Comparison of ENCODE assay signal across 1 cellular context in the genomic region with DNA sequence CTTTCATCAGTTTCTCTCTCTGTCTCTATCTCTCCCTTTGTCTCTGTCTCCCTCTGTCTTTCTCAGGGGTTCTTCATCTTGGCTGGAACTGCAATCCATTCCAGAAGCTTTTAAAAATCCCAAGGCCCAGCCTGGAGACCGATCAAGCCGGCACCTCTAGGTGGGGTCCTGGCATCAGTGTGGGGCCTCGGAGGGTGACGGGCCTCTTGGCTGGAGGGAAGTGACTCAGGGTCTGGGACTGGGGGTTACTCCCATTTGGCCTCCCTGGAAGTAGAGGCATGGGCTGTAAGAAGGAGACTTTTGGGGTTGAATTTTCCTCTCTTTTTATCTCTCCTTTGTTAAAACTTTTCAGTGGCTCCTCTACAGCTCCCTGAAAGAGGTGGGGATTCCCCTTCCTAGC.
TF ChIP-seq lines count a peak whose summit lies in the region.

No MANE protein-coding gene starts in this region.

TF ChIP-seq in SK-N-SH, 30 proteins besides CTCF, POLR2A, EP300 and RAD21 (continued from another document):
- TF ChIP-seq NRF1 (IDR thresholded peaks at IDR 0.05; ENCODE audit: low read depth, low read length) (no peak), ELF1 (IDR thresholded peaks at IDR 0.05) (no peak), MXI1 (IDR thresholded peaks at IDR 0.05; ENCODE audit: low read depth, low read length) (no peak), FOSL2 (IDR thresholded peaks at IDR 0.05; ENCODE audit: borderline replicate concordance, low read depth) (no peak), GATA2 (CRISPR knock-in tag; IDR thresholded peaks at IDR 0.05) (no peak), MEF2A (IDR thresholded peaks at IDR 0.05; ENCODE audit: borderline replicate concordance, low read depth) (no peak), TEAD4 (IDR thresholded peaks at IDR 0.05; ENCODE audit: borderline replicate concordance, insufficient read depth) (no peak)
- TF ChIP-seq, protein P1, sequence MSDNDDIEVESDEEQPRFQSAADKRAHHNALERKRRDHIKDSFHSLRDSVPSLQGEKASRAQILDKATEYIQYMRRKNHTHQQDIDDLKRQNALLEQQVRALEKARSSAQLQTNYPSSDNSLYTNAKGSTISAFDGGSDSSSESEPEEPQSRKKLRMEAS (IDR thresholded peaks at IDR 0.05; ENCODE audit: low read depth), result no peak
- TF ChIP-seq, protein P2, sequence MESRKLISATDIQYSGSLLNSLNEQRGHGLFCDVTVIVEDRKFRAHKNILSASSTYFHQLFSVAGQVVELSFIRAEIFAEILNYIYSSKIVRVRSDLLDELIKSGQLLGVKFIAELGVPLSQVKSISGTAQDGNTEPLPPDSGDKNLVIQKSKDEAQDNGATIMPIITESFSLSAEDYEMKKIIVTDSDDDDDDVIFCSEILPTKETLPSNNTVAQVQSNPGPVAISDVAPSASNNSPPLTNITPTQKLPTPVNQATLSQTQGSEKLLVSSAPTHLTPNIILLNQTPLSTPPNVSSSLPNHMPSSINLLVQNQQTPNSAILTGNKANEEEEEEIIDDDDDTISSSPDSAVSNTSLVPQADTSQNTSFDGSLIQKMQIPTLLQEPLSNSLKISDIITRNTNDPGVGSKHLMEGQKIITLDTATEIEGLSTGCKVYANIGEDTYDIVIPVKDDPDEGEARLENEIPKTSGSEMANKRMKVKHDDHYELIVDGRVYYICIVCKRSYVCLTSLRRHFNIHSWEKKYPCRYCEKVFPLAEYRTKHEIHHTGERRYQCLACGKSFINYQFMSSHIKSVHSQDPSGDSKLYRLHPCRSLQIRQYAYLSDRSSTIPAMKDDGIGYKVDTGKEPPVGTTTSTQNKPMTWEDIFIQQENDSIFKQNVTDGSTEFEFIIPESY (IDR thresholded peaks at IDR 0.05; ENCODE audit: borderline replicate concordance, low read depth), result no peak
- TF ChIP-seq, protein P3, sequence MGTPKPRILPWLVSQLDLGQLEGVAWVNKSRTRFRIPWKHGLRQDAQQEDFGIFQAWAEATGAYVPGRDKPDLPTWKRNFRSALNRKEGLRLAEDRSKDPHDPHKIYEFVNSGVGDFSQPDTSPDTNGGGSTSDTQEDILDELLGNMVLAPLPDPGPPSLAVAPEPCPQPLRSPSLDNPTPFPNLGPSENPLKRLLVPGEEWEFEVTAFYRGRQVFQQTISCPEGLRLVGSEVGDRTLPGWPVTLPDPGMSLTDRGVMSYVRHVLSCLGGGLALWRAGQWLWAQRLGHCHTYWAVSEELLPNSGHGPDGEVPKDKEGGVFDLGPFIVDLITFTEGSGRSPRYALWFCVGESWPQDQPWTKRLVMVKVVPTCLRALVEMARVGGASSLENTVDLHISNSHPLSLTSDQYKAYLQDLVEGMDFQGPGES (IDR thresholded peaks at IDR 0.05; ENCODE audit: low read depth, low read length), result no peak
TF ChIP-seq in SK-N-SH: peak in this region for 0.
